ENCODE assay signal across 8 cellular contexts in genomic region chr22:41091139-41092022, GRCh38. TPM values are rescaled to one million over a fixed set of nuclear protein-coding genes. Genes with fewer than 3 reads are reported as not detected.
A peak's percentile ranks its signal among the peaks of the same experiment; 100 is the strongest.
DNase-seq lines count a peak whose midpoint lies in the region; ATAC-seq and TF ChIP-seq lines count a peak whose summit lies in the region.

No MANE protein-coding gene starts in this region.

- H3K4me1 Mint-ChIP-seq in activated B cell treated with CpG ODN at 0.5 μM for 24 hours: peaks cover 33% of the 10 kb centered on the region

- peak overlapping the region; percentile 94 for H2AFZ ChIP-seq in smooth muscle cell (ENCODE audit: low read depth)

- peak; percentile 66 for TF ChIP-seq POLR2A in GM18951 (IDR thresholded peaks at IDR 0.05; ENCODE audit: extremely low read depth, insufficient read depth, insufficient read length)

- peaks cover 25% of the 10 kb centered on the region for H3K36me3 Mint-ChIP-seq in activated B cell treated with CpG ODN at 0.5 μM for 24 hours (ENCODE audit: low read depth)

- H3K4me2 ChIP-seq in smooth muscle cell: peak overlapping the region; percentile 99

- H3K27me3 Mint-ChIP-seq in activated B cell treated with CpG ODN at 0.5 μM for 24 hours: no peaks in the 10 kb centered on the region

- intact Hi-C loops in activated B cell treated with CpG ODN at 0.5 μM for 24 hours (cut with micrococcal nuclease): loop anchor here (1.0 to 10.0 kb wide), 10 partner anchors 15 to 353 kb away; partner anchors contain the start of genes RANGAP1, RBX1, TEF and TOB2

- H3K9me3 ChIP-seq in smooth muscle cell (replicated peaks; ENCODE audit: low read depth): no peaks in the 10 kb centered on the region

- H3K9ac ChIP-seq in smooth muscle cell (ENCODE audit: low read depth): peak overlapping the region; percentile 99

- H3K27me3 ChIP-seq in smooth muscle cell (ENCODE audit: low read depth): no peaks in the 10 kb centered on the region

- H3K27ac ChIP-seq in caudate nucleus (ENCODE audit: low read depth, low read length) (peak overlapping the region; percentile 99), smooth muscle cell (ENCODE audit: low read depth) (peak overlapping the region; percentile 98)

- H3K9me3 Mint-ChIP-seq in activated B cell treated with CpG ODN at 0.5 μM for 24 hours: no peaks in the 10 kb centered on the region

- H3K27ac Mint-ChIP-seq in activated B cell treated with CpG ODN at 0.5 μM for 24 hours: peak overlapping the region; percentile 99

- no peaks in the 10 kb centered on the region for H3K36me3 ChIP-seq in smooth muscle cell (ENCODE audit: low read depth)

- DNase-seq in AG08395 (ENCODE audit: low spot score) (peak; percentile 99), NCI-H226 (peak; percentile 73), activated B cell treated with CpG ODN at 0.5 μM for 24 hours (peak; percentile 99), caudate nucleus (lab: John Stamatoyannopoulos, UW) (peak; percentile 68 to 100 (median 98)), iPS-NIHi7 (ENCODE audit: extremely low spot score) (peak; percentile 98), smooth muscle cell (lab: John Stamatoyannopoulos, UW; ENCODE audit: unreplicated experiment) (peak; percentile 98)

- peak overlapping the region; percentile 100 for H3K4me3 ChIP-seq in smooth muscle cell

- H3K4me3 Mint-ChIP-seq in activated B cell treated with CpG ODN at 0.5 μM for 24 hours: peak overlapping the region; percentile 98

- CTCF ChIA-PET in activated B cell treated with CpG ODN at 0.5 μM for 24 hours (lab: Charles Lee): interaction anchor here (1.3 to 4.5 kb wide), 3 partner anchors 23 to 169 kb away, joined by 6 to 25 read pairs (median 6); partner anchors contain the start of gene RBX1

- under 1% methylated on average over 36 of the region's 66 CpGs for WGBS in smooth muscle cell (ENCODE audit: low lambda C conversion rate)

- in situ Hi-C loops in GM18951 (cut with MboI; ENCODE audit: low sequenced_read_pairs, unreplicated experiment): no loop called here

- ATAC-seq in HG03175 (IDR thresholded peaks at IDR 0.05; ENCODE audit: unreplicated experiment) (peak; percentile 69), activated B cell treated with CpG ODN at 0.5 μM for 24 hours (ENCODE audit: low read depth) (peak; percentile 83)

- no peaks in the 10 kb centered on the region for H3F3A ChIP-seq in smooth muscle cell (ENCODE audit: low read depth)

- peaks cover 38% of the 10 kb centered on the region for H4K20me1 ChIP-seq in smooth muscle cell (ENCODE audit: low read depth)

- peaks cover 42% of the 10 kb centered on the region for H3K79me2 ChIP-seq in smooth muscle cell (ENCODE audit: low read depth)

- H3K4me1 ChIP-seq in smooth muscle cell (ENCODE audit: low read depth): peaks cover 35% of the 10 kb centered on the region

- POLR2A ChIA-PET in activated B cell treated with CpG ODN at 0.5 μM for 24 hours (lab: Charles Lee): interaction anchor here (0.5 to 10.4 kb wide), 13 partner anchors 12 to 235 kb away, joined by 3 to 245 read pairs (median 9); partner anchors contain the start of genes RBX1, ST13 and XPNPEP3

- TF ChIP-seq CTCF in activated B cell treated with CpG ODN at 0.5 μM for 24 hours (IDR thresholded peaks at IDR 0.05) (no peak), smooth muscle cell (IDR thresholded peaks at IDR 0.05; ENCODE audit: borderline replicate concordance, insufficient read depth, poor library complexity, severe bottlenecking) (no peak)

RNA-seq across cellular contexts. Expression of gene EP300, which starts 1.0 kb away (rescaled TPM):
- 131 and 159 TPM in 2 replicates for total RNA-seq in activated B cell treated with CpG ODN at 0.5 μM for 24 hours
- 46.4 and 46.8 TPM in 2 replicates for total RNA-seq in smooth muscle cell
- polyA plus RNA-seq in smooth muscle cell: 10.3 and 27.8 TPM in 2 replicates

Comparison
In these comparisons a context has a peak if more than half of its experiments do, and no peak if none do; other contexts are left out.
1. Peak in every context shown above with its lines: DNase-seq, ATAC-seq, H3K4me3 ChIP-seq and H3K27ac ChIP-seq.